Comparison of ENCODE assay signal across 17 cellular contexts in genomic region chr21:15751037-15751436, GRCh38. TPM values are rescaled to one million over a fixed set of nuclear protein-coding genes. Genes with fewer than 3 reads are reported as not detected.
DNase-seq lines count a peak whose midpoint lies in the region; ATAC-seq and TF ChIP-seq lines count a peak whose summit lies in the region.
"Had no signal": no experiment of that assay in that cellular context is flagged by ENCODE, and none has a peak within 500 bp of the region (broad histone marks: within the 10 kb centered on the region; RNA-seq: fewer than 3 reads in every experiment).

No MANE protein-coding gene starts in this region.

- H3K27me3 Mint-ChIP-seq in activated naive CD8-positive, alpha-beta T cell, result no peaks in the 10 kb centered on the region
- H3K27me3 Mint-ChIP-seq in activated naive CD8-positive, alpha-beta T cell treated with anti-CD3 and anti-CD28 coated beads for 36 hours, result no peaks in the 10 kb centered on the region
- H3K27me3 Mint-ChIP-seq in dendritic cell treated with granulocyte-macrophage colony-stimulating factor and Interleukin-4, amounts not matched to agents 40 ng/mL and 50 ng/mL, for 4 days, result no peaks in the 10 kb centered on the region

- H3K4me3 ChIP-seq in DND-41 (ENCODE audit: low read depth in 1 of 2, low read length in 2 of 2) (no peak overlapping the region), trophoblast cell (ENCODE audit: low read depth, low read length) (no peak overlapping the region)
- H3K4me3 ChIP-seq: SJSA1 had no signal

- no peaks in the 10 kb centered on the region for H3K27me3 ChIP-seq in DND-41 (ENCODE audit: insufficient read depth, low read length, poor library complexity)
- no peaks in the 10 kb centered on the region for H3K27me3 ChIP-seq in trophoblast cell (ENCODE audit: insufficient read depth, low read length)
- H3K27me3 ChIP-seq: SJSA1 had no signal

- no CpG with 5 or more reads among the region's 1 CpG for WGBS in trophoblast cell (ENCODE audit: extremely low coverage, insufficient coverage, insufficient read length)

- no peaks in the 10 kb centered on the region for H3K9me3 Mint-ChIP-seq in activated naive CD8-positive, alpha-beta T cell (ENCODE audit: low read depth)
- H3K9me3 Mint-ChIP-seq in activated naive CD8-positive, alpha-beta T cell treated with anti-CD3 and anti-CD28 coated beads for 36 hours, result peaks cover 5% of the 10 kb centered on the region
- no peaks in the 10 kb centered on the region for H3K9me3 Mint-ChIP-seq in dendritic cell treated with granulocyte-macrophage colony-stimulating factor and Interleukin-4, amounts not matched to agents 40 ng/mL and 50 ng/mL, for 4 days

- DNase-seq in activated naive CD8-positive, alpha-beta T cell treated with anti-CD3 and anti-CD28 coated beads for 36 hours, result no peak
- DNase-seq in DND-41 (no peak), trophoblast cell (no peak), activated gamma-delta T cell (lab: John Stamatoyannopoulos, UW) (no peak), GM10266 (ENCODE audit: extremely low spot score) (no peak)
- DNase-seq in effector CD4-positive, alpha-beta T cell, result no peak
- DNase-seq: HFFc6, KG1, MV-4-11, NCI-H187, NCI-H2171, NCI-H446, NCI-H69 had no signal

- H3K36me3 ChIP-seq in DND-41 (ENCODE audit: insufficient read depth, low read length), result no peaks in the 10 kb centered on the region
- H3K36me3 ChIP-seq in trophoblast cell (ENCODE audit: control insufficient read depth in 1 of 2, insufficient read depth in 2 of 2, low read length in 2 of 2), result no peaks in the 10 kb centered on the region
- H3K36me3 ChIP-seq: SJSA1 had no signal

- H3K9ac ChIP-seq in DND-41 (ENCODE audit: low read depth, low read length) (no peak overlapping the region), trophoblast cell (ENCODE audit: low read length) (no peak overlapping the region)

- peak; percentile 29; the same call in 1 of the 3 replicates for ATAC-seq in DND-41 (ENCODE audit: insufficient read depth, low read depth)
- ATAC-seq: Panc1 had no signal

- no peak overlapping the region for H2BK5ac ChIP-seq in trophoblast cell (ENCODE audit: low read depth, low read length, poor library complexity)

- H4K8ac ChIP-seq in trophoblast cell (ENCODE audit: low read depth, low read length), result no peak overlapping the region

- H3K14ac ChIP-seq in trophoblast cell (ENCODE audit: low read length), result no peak overlapping the region

- no peak overlapping the region for H3K18ac ChIP-seq in trophoblast cell (ENCODE audit: low read length)

- peak overlapping the region; percentile 9 for H3K27ac Mint-ChIP-seq in activated naive CD8-positive, alpha-beta T cell
- H3K27ac Mint-ChIP-seq in activated naive CD8-positive, alpha-beta T cell treated with anti-CD3 and anti-CD28 coated beads for 36 hours, result no peak overlapping the region
- peak overlapping the region; percentile 9 for H3K27ac Mint-ChIP-seq in dendritic cell treated with granulocyte-macrophage colony-stimulating factor and Interleukin-4, amounts not matched to agents 40 ng/mL and 50 ng/mL, for 4 days
- H3K27ac Mint-ChIP-seq: HFFc6 had no signal

- H2AFZ ChIP-seq in DND-41 (ENCODE audit: low read depth, low read length) (no peak overlapping the region), trophoblast cell (ENCODE audit: insufficient read depth, low read length, poor library complexity) (no peak overlapping the region)

- no peak overlapping the region for H4K12ac ChIP-seq in trophoblast cell (ENCODE audit: low read depth, low read length)

- H3K27ac ChIP-seq in DND-41 (ENCODE audit: low read length) (no peak overlapping the region), trophoblast cell (ENCODE audit: low read depth, low read length) (no peak overlapping the region)
- H3K27ac ChIP-seq: SJSA1 had no signal

- no peak overlapping the region for H4K91ac ChIP-seq in trophoblast cell (ENCODE audit: low read depth, low read length)

- H3K36me3 Mint-ChIP-seq in activated naive CD8-positive, alpha-beta T cell, result peaks cover 5% of the 10 kb centered on the region
- H3K36me3 Mint-ChIP-seq in activated naive CD8-positive, alpha-beta T cell treated with anti-CD3 and anti-CD28 coated beads for 36 hours, result peaks cover 22% of the 10 kb centered on the region
- peaks cover 11% of the 10 kb centered on the region for H3K36me3 Mint-ChIP-seq in dendritic cell treated with granulocyte-macrophage colony-stimulating factor and Interleukin-4, amounts not matched to agents 40 ng/mL and 50 ng/mL, for 4 days (ENCODE audit: low read depth)

- no peak overlapping the region for H3K4me2 ChIP-seq in DND-41 (ENCODE audit: insufficient read depth, low read length)
- no peak overlapping the region for H3K4me2 ChIP-seq in trophoblast cell (ENCODE audit: low read length)

- no peak for TF ChIP-seq CTCF in DND-41 (IDR thresholded peaks at IDR 0.05; ENCODE audit: borderline replicate concordance, extremely low read depth, low read length, poor library complexity, severe bottlenecking)
- TF ChIP-seq CTCF in GM10266 (IDR thresholded peaks at IDR 0.05; ENCODE audit: control insufficient read depth, insufficient read depth, low read depth, missing control alignments), result no peak

- H3K4me1 Mint-ChIP-seq in activated naive CD8-positive, alpha-beta T cell (ENCODE audit: low read depth), result peaks cover 80% of the 10 kb centered on the region
- peaks cover 62% of the 10 kb centered on the region for H3K4me1 Mint-ChIP-seq in activated naive CD8-positive, alpha-beta T cell treated with anti-CD3 and anti-CD28 coated beads for 36 hours
- peaks cover 74% of the 10 kb centered on the region for H3K4me1 Mint-ChIP-seq in dendritic cell treated with granulocyte-macrophage colony-stimulating factor and Interleukin-4, amounts not matched to agents 40 ng/mL and 50 ng/mL, for 4 days (ENCODE audit: low read depth)

- no peak overlapping the region for H2AK5ac ChIP-seq in trophoblast cell (ENCODE audit: low read length)

- H3K9me3 ChIP-seq in DND-41 (ENCODE audit: insufficient read depth, low read length, severe bottlenecking), result no peaks in the 10 kb centered on the region
- H3K9me3 ChIP-seq in trophoblast cell (ENCODE audit: insufficient read depth, low read depth, low read length), result no peaks in the 10 kb centered on the region
- H3K9me3 ChIP-seq: SJSA1 had no signal

- H3K23ac ChIP-seq in trophoblast cell (ENCODE audit: low read length), result no peak overlapping the region

- no peaks in the 10 kb centered on the region for H3K79me1 ChIP-seq in trophoblast cell (ENCODE audit: low read length)

- H2BK120ac ChIP-seq in trophoblast cell (ENCODE audit: insufficient read depth, low read length, poor library complexity), result no peak overlapping the region

- no peak overlapping the region for H3K4me3 Mint-ChIP-seq in activated naive CD8-positive, alpha-beta T cell
- H3K4me3 Mint-ChIP-seq in activated naive CD8-positive, alpha-beta T cell treated with anti-CD3 and anti-CD28 coated beads for 36 hours, result no peak overlapping the region
- H3K4me3 Mint-ChIP-seq in dendritic cell treated with granulocyte-macrophage colony-stimulating factor and Interleukin-4, amounts not matched to agents 40 ng/mL and 50 ng/mL, for 4 days, result no peak overlapping the region
- H3K4me3 Mint-ChIP-seq: HFFc6 had no signal

- intact Hi-C loops in dendritic cell treated with granulocyte-macrophage colony-stimulating factor and Interleukin-4, amounts not matched to agents 40 ng/mL and 50 ng/mL, for 4 days (cut with micrococcal nuclease), result no loop called here

- H3K79me2 ChIP-seq in DND-41 (ENCODE audit: insufficient read depth, low read length) (peaks cover 97% of the 10 kb centered on the region), trophoblast cell (ENCODE audit: control insufficient read depth, insufficient read depth, low read length, poor library complexity) (peaks cover 18% of the 10 kb centered on the region)

- H4K20me1 ChIP-seq in DND-41 (ENCODE audit: insufficient read depth, low read length), result peaks cover 27% of the 10 kb centered on the region; the same call in 1 of the 2 replicates

- peak overlapping the region; percentile 95 for H3K4ac ChIP-seq in trophoblast cell (ENCODE audit: low read depth, low read length)

- H2BK12ac ChIP-seq in trophoblast cell (ENCODE audit: low read length), result no peak overlapping the region

- H3K4me1 ChIP-seq in DND-41 (ENCODE audit: insufficient read depth, low read length), result no peaks in the 10 kb centered on the region
- H3K4me1 ChIP-seq in trophoblast cell (ENCODE audit: control insufficient read depth in 1 of 2, insufficient read depth in 2 of 2, low read length in 2 of 2), result peaks cover 3 to 5% of the 10 kb centered on the region in 2 experiments

RNA-seq across cellular contexts. Expression of gene USP25, which starts 21.3 kb away (rescaled TPM):
- 10 to 100 TPM; 34.9 to 36.4 TPM for total RNA-seq in activated naive CD8-positive, alpha-beta T cell treated with anti-CD3 and anti-CD28 coated beads for 36 hours
- polyA plus RNA-seq in trophoblast cell (2013), result 44.5 and 45.5 TPM in 2 replicates
